ENCODE assay signal across 11 cellular contexts in the genomic region with DNA sequence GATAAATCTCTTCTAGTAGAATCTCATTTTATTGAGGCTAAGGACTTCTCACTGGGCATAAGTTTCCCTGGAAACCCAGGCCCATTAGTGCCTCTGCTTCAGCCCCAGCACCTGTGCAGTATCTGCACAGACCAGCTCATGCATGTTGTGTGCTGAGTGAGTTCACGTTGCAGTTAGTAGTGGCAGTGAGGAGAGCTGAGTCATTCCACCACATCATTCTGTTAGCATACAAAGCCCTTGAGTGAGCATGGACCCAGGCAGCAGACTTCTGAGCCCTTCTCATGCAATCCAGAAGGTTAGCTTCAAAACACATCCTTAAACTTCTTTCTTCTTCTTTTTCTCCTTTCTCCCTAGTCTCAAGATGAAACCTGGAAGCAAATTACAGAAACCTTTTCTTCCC. TPM values are rescaled to one million over a fixed set of nuclear protein-coding genes. Genes with fewer than 3 reads are reported as not detected.
DNase-seq lines count a peak whose midpoint lies in the region; ATAC-seq, FAIRE-seq and TF ChIP-seq lines count a peak whose summit lies in the region.
"Had no signal": no experiment of that assay in that cellular context is flagged by ENCODE, and none has a peak within 500 bp of the region (broad histone marks: within the 10 kb centered on the region; RNA-seq: fewer than 3 reads in every experiment).

No MANE protein-coding gene starts in this region.

- POLR2A ChIA-PET in RWPE1 (lab: Yijun Ruan, JAX; ENCODE audit: low non-redundant PET) = no interaction called here

- no peak for FAIRE-seq in GM19239 (lab: Jason Lieb, UNC)

- TF ChIP-seq CTCF in AG09309 (IDR thresholded peaks at IDR 0.05; ENCODE audit: control insufficient read depth, insufficient read depth, low read depth, low read length, missing control alignments) (no peak), RWPE1 (conservative IDR thresholded peaks at IDR 0.05; ENCODE audit: low read depth) (no peak), fibroblast of the aortic adventitia (IDR thresholded peaks at IDR 0.05; ENCODE audit: insufficient read depth, low read length) (no peak)

- no peak overlapping the region for H3K4me3 ChIP-seq in AG09309 (ENCODE audit: control insufficient read depth, low read depth, low read length)
- H3K4me3 ChIP-seq in fibroblast of the aortic adventitia (ENCODE audit: low read depth, low read length) = no peak overlapping the region

- DNase-seq in AG09309 (ENCODE audit: low read depth) = peak; percentile 59
- peak; percentile 25 for DNase-seq in RWPE1 (ENCODE audit: low spot score)
- peak; percentile 48 for DNase-seq in fibroblast of the aortic adventitia (ENCODE audit: low read depth)
- DNase-seq in NCI-H2196 treated with DMSO at 0.1 percent for 48 hours (lab: John Stamatoyannopoulos, UW; ENCODE audit: unreplicated experiment) = no peak
- DNase-seq in DMS153 treated with DMSO at 0.1 percent for 48 hours (lab: John Stamatoyannopoulos, UW; ENCODE audit: unreplicated experiment) = no peak
- no peak for DNase-seq in HCEC 1CT
- no peak for DNase-seq in GM19239 (ENCODE audit: insufficient read length, low spot score)
- DNase-seq: cerebellar nuclear complex, islet precursor cell, NCI-H82 had no signal

- CTCF ChIA-PET in RWPE1 (lab: Yijun Ruan, JAX) = no interaction called here

- no peak overlapping the region for H3K27ac ChIP-seq in RWPE1

- ATAC-seq in GM21576 (IDR thresholded peaks at IDR 0.05; ENCODE audit: unreplicated experiment) = peak; percentile 55

RNA-seq across cellular contexts. Expression of a gene that starts 45.8 kb away (rescaled TPM):
- 19.7 and 29.4 TPM in 2 replicates for total RNA-seq in fibroblast of the aortic adventitia (ENCODE audit: low replicate concordance)

Comparison
In these comparisons a context has a peak if more than half of its experiments do, and no peak if none do; other contexts are left out.
1. DNase-seq: peak in AG09309 (single experiment), RWPE1 (single experiment) and fibroblast of the aortic adventitia (single experiment); none in NCI-H2196 treated with DMSO at 0.1 percent for 48 hours (single experiment), DMS153 treated with DMSO at 0.1 percent for 48 hours (single experiment), HCEC 1CT (single experiment) and GM19239 (single experiment).